In the genomic region with DNA sequence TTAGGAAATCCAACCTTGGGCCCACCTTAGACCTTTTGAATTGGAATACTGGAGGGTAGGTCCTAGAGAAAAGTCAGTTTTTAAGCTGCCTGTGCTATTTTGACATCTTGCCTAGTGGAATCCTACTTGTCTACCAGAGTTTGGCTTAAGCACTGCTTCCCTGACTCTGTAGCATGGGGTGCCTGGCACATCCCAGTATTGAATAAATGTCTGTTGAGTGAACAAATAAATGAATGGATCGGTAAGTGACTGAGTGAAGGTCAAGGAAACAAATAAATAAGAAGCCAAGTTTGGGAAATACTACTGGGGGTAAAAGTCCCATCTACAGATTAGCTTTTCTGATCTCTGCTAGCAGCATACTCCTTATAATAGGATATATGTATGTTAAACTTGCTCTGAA, we compare ENCODE assay signal across 28 cellular contexts.
"Had no signal": no experiment of that assay in that cellular context is flagged by ENCODE, and none has a peak within 500 bp of the region (broad histone marks: within the 10 kb centered on the region; RNA-seq: fewer than 3 reads in every experiment).

No MANE protein-coding gene starts in this region.

- H3K36me3 ChIP-seq: cardiac muscle cell had no signal

- H3K4me3 ChIP-seq: cardiac muscle cell had no signal

- ATAC-seq: activated CD8-positive, alpha-beta memory T cell treated with anti-CD3 and anti-CD28 coated beads, Interleukin-2, amount 10 ng/mL, durations not matched to agents 7 days and 5 days; activated CD8-positive, alpha-beta T cell treated with anti-CD3 and anti-CD28 coated beads, Interleukin-2, amount 10 ng/mL, durations not matched to agents 7 days and 5 days; activated naive CD8-positive, alpha-beta T cell treated with anti-CD3 and anti-CD28 coated beads, Interleukin-2, amount 50 U/mL, for 24 hours had no signal

- H3K27me3 ChIP-seq: cardiac muscle cell had no signal

- DNase-seq: activated B cell treated with CpG ODN at 0.5 μM for 24 hours; activated CD4-positive, alpha-beta memory T cell treated with anti-CD3 and anti-CD28 coated beads, Interleukin-2, amount 10 ng/mL, durations not matched to agents 7 days and 5 days; activated CD4-positive, alpha-beta T cell treated with anti-CD3 and anti-CD28 coated beads for 4 hours; activated CD4-positive, alpha-beta T cell treated with anti-CD3 and anti-CD28 coated beads, Interleukin-2, amount 10 ng/mL, durations not matched to agents 24 days and 14 days; activated CD4-positive, alpha-beta T cell treated with anti-CD3 and anti-CD28 coated beads, Interleukin-2, amount 50 U/mL, for 1 hour; activated CD4-positive, alpha-beta T cell treated with anti-CD3 and anti-CD28 coated beads, Interleukin-2, amount 50 U/mL, for 4 hours; activated CD4-positive, CD25-positive, alpha-beta regulatory T cell treated with anti-CD3 and anti-CD28 coated beads, Interleukin-2, amount 50 U/mL, for 72 hours; activated CD8-positive, alpha-beta memory T cell treated with anti-CD3 and anti-CD28 coated beads for 24 hours; activated CD8-positive, alpha-beta memory T cell treated with anti-CD3 and anti-CD28 coated beads, Interleukin-2, amount 10 ng/mL, durations not matched to agents 7 days and 5 days; activated CD8-positive, alpha-beta memory T cell treated with anti-CD3 and anti-CD28 coated beads, Interleukin-2, amount 50 U/mL, for 48 hours; activated CD8-positive, alpha-beta T cell treated with anti-CD3 and anti-CD28 coated beads, Interleukin-2, amount 10 ng/mL, durations not matched to agents 7 days and 5 days; activated effector memory CD4-positive, alpha-beta T cell treated with Interleukin-2 at 50 U/mL for 16 hours; activated gamma-delta T cell; activated naive CD4-positive, alpha-beta T cell treated with anti-CD3 and anti-CD28 coated beads, Interleukin-2, amount 10 ng/mL, durations not matched to agents 7 days and 5 days; activated naive CD4-positive, alpha-beta T cell treated with Interleukin-2 at 50 U/mL for 16 hours; activated naive CD8-positive, alpha-beta T cell treated with anti-CD3 and anti-CD28 coated beads, Interleukin-2, amount 10 ng/mL, durations not matched to agents 7 days and 5 days; activated naive CD8-positive, alpha-beta T cell treated with anti-CD3 and anti-CD28 coated beads, Interleukin-2, amount 50 U/mL, for 24 hours; activated T-cell treated with anti-CD3 and anti-CD28 coated beads, Interleukin-2, amount 50 U/mL, for 24 hours; activated T-cell treated with anti-CD3 and anti-CD28 coated beads, Interleukin-2, amount 50 U/mL, for 48 hours; amygdala; anterior cingulate cortex; caudate nucleus; cerebellar nuclear complex; T-helper 1 cell; T-helper 2 cell; T-helper 9 cell had no signal

- H3K27ac ChIP-seq: cardiac muscle cell, VCaP had no signal
